8 cellular contexts compared by ENCODE assay signal in the genomic region with DNA sequence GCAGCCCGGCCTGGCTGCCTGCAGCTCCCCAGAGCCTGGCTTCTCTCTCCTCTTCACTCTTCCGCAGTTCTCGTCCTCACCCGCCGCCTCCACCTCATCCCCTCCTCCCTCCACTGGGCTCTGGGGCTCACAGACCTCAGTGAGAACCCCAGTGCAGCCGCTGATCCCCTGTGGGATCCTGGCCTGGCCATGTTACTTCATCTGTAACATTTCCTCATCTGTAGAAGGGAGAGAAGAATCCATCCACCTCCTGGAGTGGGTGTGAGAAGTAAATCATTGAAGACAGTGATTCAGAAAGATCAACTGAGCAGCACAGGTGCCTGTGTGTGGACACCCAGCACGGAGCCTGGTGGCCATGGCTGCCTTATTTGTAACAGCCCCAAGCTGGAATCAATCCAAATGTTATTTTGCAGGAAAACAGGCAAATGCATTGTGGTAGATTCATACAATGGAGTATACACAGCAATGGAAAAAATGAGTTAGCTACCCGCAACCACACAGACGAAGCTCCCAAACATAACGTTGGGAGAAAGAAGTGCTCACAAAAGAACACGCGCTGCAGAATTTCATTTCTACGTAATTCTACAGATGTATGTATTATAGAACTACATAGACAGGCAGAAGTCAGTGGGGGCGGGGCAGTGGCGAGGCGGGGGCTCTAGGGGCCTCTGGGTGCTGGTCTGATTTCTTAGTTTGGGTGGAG. TPM values are rescaled to one million over a fixed set of nuclear protein-coding genes. Genes with fewer than 3 reads are reported as not detected.
A peak's percentile ranks its signal among the peaks of the same experiment; 100 is the strongest.
DNase-seq lines count a peak whose midpoint lies in the region; ATAC-seq and TF ChIP-seq lines count a peak whose summit lies in the region.
"Had no signal": no experiment of that assay in that cellular context is flagged by ENCODE, and none has a peak within 500 bp of the region (broad histone marks: within the 10 kb centered on the region; RNA-seq: fewer than 3 reads in every experiment).

No MANE protein-coding gene starts in this region.

- ATAC-seq in effector memory CD8-positive, alpha-beta T cell (replicated peaks) = no peak
- ATAC-seq in HG03469 (IDR thresholded peaks at IDR 0.05; ENCODE audit: unreplicated experiment) = no peak
- no peak for ATAC-seq in HG03439 (IDR thresholded peaks at IDR 0.05; ENCODE audit: unreplicated experiment)

- peak; percentile 21 for TF ChIP-seq POLR2A in GM19099 (IDR thresholded peaks at IDR 0.05; ENCODE audit: extremely low read depth, insufficient read length, low read depth)

- H3K9me3 Mint-ChIP-seq in effector memory CD8-positive, alpha-beta T cell = no peaks in the 10 kb centered on the region

- H3F3A ChIP-seq in PC-9 (ENCODE audit: insufficient read depth, low read depth) = peaks cover 10% of the 10 kb centered on the region; the same call in 1 of the 2 replicates

- H3K27me3 Mint-ChIP-seq in effector memory CD8-positive, alpha-beta T cell = no peaks in the 10 kb centered on the region

- POLR2A ChIA-PET in RWPE1 (lab: Yijun Ruan, JAX; ENCODE audit: low non-redundant PET) = no interaction called here
- POLR2A ChIA-PET in PC-9 (lab: Charles Lee; ENCODE audit: unreplicated experiment) = interaction anchor here (0.7 kb wide), 1 partner anchor 8 kb away, joined by 4 read pairs; no protein-coding TSS in a partner anchor

- H3K36me3 ChIP-seq in PC-9 (ENCODE audit: low read depth) = no peaks in the 10 kb centered on the region

- H3K4me3 Mint-ChIP-seq in effector memory CD8-positive, alpha-beta T cell = peak overlapping the region; percentile 99

- H4K20me1 ChIP-seq in PC-9 (ENCODE audit: insufficient read depth) = no peaks in the 10 kb centered on the region

- H3K9me2 ChIP-seq in PC-9 (ENCODE audit: insufficient read depth) = no peaks in the 10 kb centered on the region

- H2AFZ ChIP-seq in PC-9 = no peak overlapping the region

- TF ChIP-seq CTCF in RWPE1 (conservative IDR thresholded peaks at IDR 0.05; ENCODE audit: low read depth) = no peak
- TF ChIP-seq CTCF in PC-9 (conservative IDR thresholded peaks at IDR 0.05) = no peak

- H3K27me3 ChIP-seq in PC-9 (ENCODE audit: insufficient read depth, low read depth) = no peaks in the 10 kb centered on the region

- H3K4me1 Mint-ChIP-seq in effector memory CD8-positive, alpha-beta T cell (ENCODE audit: low read depth in 2 of 2) = peaks cover 90 to 95% of the 10 kb centered on the region in 2 donors

- H3K4me3 ChIP-seq in skin epidermis = no peak overlapping the region
- H3K4me3 ChIP-seq in PC-9 = no peak overlapping the region

- H3K27ac ChIP-seq in RWPE1 (peak overlapping the region; percentile 81), skin epidermis (peak overlapping the region in 18 of 21 experiments; percentile 5 to 88 (median 61)), PC-9 (no peak overlapping the region)

- H3K36me3 Mint-ChIP-seq in effector memory CD8-positive, alpha-beta T cell (ENCODE audit: insufficient read depth) = peaks cover 91% of the 10 kb centered on the region

- DNase-seq in RWPE1 (ENCODE audit: low spot score) (no peak), PC-9 (no peak)
- no peak for DNase-seq in effector memory CD8-positive, alpha-beta T cell
- DNase-seq: amniotic stem cell had no signal

- peak overlapping the region; percentile 99 for H3K27ac Mint-ChIP-seq in effector memory CD8-positive, alpha-beta T cell

- H3K9me3 ChIP-seq in PC-9 (ENCODE audit: insufficient read depth, low read depth) = no peaks in the 10 kb centered on the region

- CTCF ChIA-PET in RWPE1 (lab: Yijun Ruan, JAX) (interaction anchor here (1.1 to 1.2 kb wide), 2 partner anchors 31 to 52 kb away, joined by 3 to 5 read pairs; no protein-coding TSS in a partner anchor), PC-9 (lab: Charles Lee) (no interaction called here)

- intact Hi-C loops in PC-9 (cut with micrococcal nuclease; ENCODE audit: unreplicated experiment) = no loop called here

- H3K4me1 ChIP-seq in PC-9 (replicated peaks; ENCODE audit: insufficient read depth) = peaks cover 34% of the 10 kb centered on the region

- no peaks in the 10 kb centered on the region for H3K79me2 ChIP-seq in PC-9 (ENCODE audit: low read depth)

- no TSS peak for BruUV-seq in PC-9 (replicated peaks; lab: Mats Ljungman, UMichigan)

- H3K4me2 ChIP-seq in PC-9 = no peak overlapping the region

RNA-seq across cellular contexts. Expression of a gene that starts 8.7 kb away (rescaled TPM):
- total RNA-seq in PC-9 (2021) = 4.0 and 5.0 TPM in 2 replicates

RNA-seq across cellular contexts. Expression of a gene that starts 25.5 kb away (rescaled TPM):
- 0.37 and 0.50 TPM in 2 replicates for total RNA-seq in PC-9 (2021)
